Comparison of ENCODE assay signal across 8 cellular contexts in the genomic region with DNA sequence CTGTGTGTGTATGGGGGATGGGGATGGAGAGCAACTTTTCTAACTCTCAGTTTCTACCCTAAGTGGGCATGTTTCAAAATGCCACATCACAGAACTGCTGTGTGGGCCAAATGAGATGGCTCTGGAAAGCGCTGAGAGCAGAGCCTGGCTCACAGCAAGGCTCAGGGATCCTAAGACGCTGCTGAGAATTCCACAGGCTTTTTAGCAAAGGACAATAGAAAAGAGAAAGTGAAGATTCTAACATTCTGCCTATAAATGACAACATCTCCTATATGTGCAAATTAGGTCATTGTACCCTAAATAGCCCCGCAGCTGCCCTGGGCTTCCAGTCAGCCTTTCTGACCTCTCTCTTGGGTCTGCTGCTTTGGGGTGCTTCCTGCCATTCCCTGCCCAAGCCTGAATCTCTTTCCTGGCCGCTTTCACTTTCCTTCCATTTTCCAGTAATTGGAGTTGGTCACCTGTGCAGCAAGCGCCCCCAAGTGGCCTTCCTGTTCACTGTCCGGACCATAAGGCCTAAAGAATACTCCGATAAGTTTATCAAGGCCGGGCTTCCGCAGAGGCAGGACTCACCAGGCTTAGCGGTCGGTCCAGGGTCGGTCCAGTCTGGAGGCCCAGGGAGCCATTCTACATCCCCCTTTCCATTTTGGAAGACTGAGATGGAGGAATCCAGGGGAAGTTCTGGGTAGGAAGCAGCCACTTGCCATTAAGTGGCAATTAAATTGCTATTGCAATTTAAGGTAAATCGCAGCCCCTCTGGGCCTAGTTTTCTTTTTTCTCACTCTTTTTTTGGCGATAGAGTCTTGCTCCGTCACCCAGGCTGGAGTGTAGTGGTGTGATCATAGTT. TPM values are rescaled to one million over a fixed set of nuclear protein-coding genes. Genes with fewer than 3 reads are reported as not detected.
A peak's percentile ranks its signal among the peaks of the same experiment; 100 is the strongest.
DNase-seq lines count a peak whose midpoint lies in the region; ATAC-seq and TF ChIP-seq lines count a peak whose summit lies in the region.

No MANE protein-coding gene starts in this region.

- no peaks in the 10 kb centered on the region for H3K36me3 Mint-ChIP-seq in activated B cell treated with CpG ODN at 0.5 μM for 24 hours (ENCODE audit: low read depth)

- peak; percentile 85 for TF ChIP-seq CTCF in AG04449 (IDR thresholded peaks at IDR 0.05; ENCODE audit: insufficient read depth, low read length, missing control alignments)
- TF ChIP-seq CTCF in activated B cell treated with CpG ODN at 0.5 μM for 24 hours (IDR thresholded peaks at IDR 0.05): peak; percentile 19
- peak; percentile 87 for TF ChIP-seq CTCF in cardiac fibroblast (IDR thresholded peaks at IDR 0.05; ENCODE audit: low read depth, low read length)

- POLR2A ChIA-PET in AG04449 (lab: Yijun Ruan, JAX): interaction anchor here (0.8 kb wide), 1 partner anchor 49 kb away, joined by 3 read pairs; no protein-coding TSS in a partner anchor
- POLR2A ChIA-PET in activated B cell treated with CpG ODN at 0.5 μM for 24 hours (lab: Charles Lee): interaction anchor here (1.3 kb wide), 1 partner anchor 31 kb away, joined by 3 read pairs; a partner anchor contains a TSS

- H3K9me3 Mint-ChIP-seq in activated B cell treated with CpG ODN at 0.5 μM for 24 hours: no peaks in the 10 kb centered on the region

- intact Hi-C loops in activated B cell treated with CpG ODN at 0.5 μM for 24 hours (cut with micrococcal nuclease): loop anchor here (1.0 to 2.0 kb wide), 3 partner anchors 49 to 395 kb away; a partner anchor contains a TSS

- H3K4me1 Mint-ChIP-seq in activated B cell treated with CpG ODN at 0.5 μM for 24 hours: peaks cover 36% of the 10 kb centered on the region

- ATAC-seq in GM21515 (IDR thresholded peaks at IDR 0.05; ENCODE audit: unreplicated experiment) (peak; percentile 51), activated B cell treated with CpG ODN at 0.5 μM for 24 hours (ENCODE audit: low read depth) (peak; percentile 84), GM18520 (IDR thresholded peaks at IDR 0.05; ENCODE audit: unreplicated experiment) (no peak)

- CTCF ChIA-PET in AG04449 (lab: Yijun Ruan, JAX) (interaction anchor here (0.6 to 13.1 kb wide), 37 partner anchors 9 to 318 kb away, joined by 3 to 472 read pairs (median 4); a partner anchor contains a TSS), activated B cell treated with CpG ODN at 0.5 μM for 24 hours (lab: Charles Lee) (interaction anchor here (1.2 to 2.3 kb wide), 4 partner anchors 50 to 209 kb away, joined by 3 to 8 read pairs (median 5); no protein-coding TSS in a partner anchor)

- H3K4me3 ChIP-seq in AG04449 (ENCODE audit: low read depth, low read length) (peak overlapping the region; percentile 39), cardiac fibroblast (replicated peaks in 1 of 2; ENCODE audit: low read depth in 2 of 2, low read length in 2 of 2) (peak overlapping the region in 1 of 2 donors; percentile 24)

- DNase-seq in AG04449 (ENCODE audit: low read depth, low spot score): peak; percentile 62
- DNase-seq in NCI-H2196 (lab: John Stamatoyannopoulos, UW; ENCODE audit: unreplicated experiment): peak; percentile 90
- DNase-seq in activated B cell treated with CpG ODN at 0.5 μM for 24 hours: peak; percentile 51
- peak; percentile 93 to 95 for DNase-seq in cardiac fibroblast (ENCODE audit: low read depth in 2 of 2)
- DNase-seq in islet precursor cell: peak; percentile 89
- DNase-seq in stimulated activated CD4-positive, alpha-beta T cell treated with anti-CD3 and anti-CD28 coated beads, Interleukin-12 subunit alpha, Interleukin-12 subunit beta, amount 100 ng/mL, for 24 hours (ENCODE audit: low read depth in 2 of 2): peak; percentile 49 to 74

- H3K27ac Mint-ChIP-seq in activated B cell treated with CpG ODN at 0.5 μM for 24 hours: no peak overlapping the region

- no peak overlapping the region for H3K4me3 Mint-ChIP-seq in activated B cell treated with CpG ODN at 0.5 μM for 24 hours

- no peaks in the 10 kb centered on the region for H3K27me3 Mint-ChIP-seq in activated B cell treated with CpG ODN at 0.5 μM for 24 hours

RNA-seq across cellular contexts. Expression of a gene that starts 6.7 kb away (rescaled TPM):
- 16.8 and 18.7 TPM in 2 replicates for total RNA-seq in activated B cell treated with CpG ODN at 0.5 μM for 24 hours

RNA-seq across cellular contexts. Expression of a gene that starts 30.4 kb away (rescaled TPM):
- 37.8 and 42.3 TPM in 2 replicates for total RNA-seq in activated B cell treated with CpG ODN at 0.5 μM for 24 hours

RNA-seq across cellular contexts. Expression of a gene that starts 36.4 kb away (rescaled TPM):
- total RNA-seq in activated B cell treated with CpG ODN at 0.5 μM for 24 hours: 39.4 and 47.8 TPM in 2 replicates

RNA-seq across cellular contexts. Expression of a gene that starts 54.3 kb away (rescaled TPM):
- total RNA-seq in activated B cell treated with CpG ODN at 0.5 μM for 24 hours: not detected in 2 replicates

Comparison
In these comparisons a context has a peak if more than half of its experiments do, and no peak if none do; other contexts are left out.
1. CTCF ChIP-seq: peak in every context shown above with its lines; median percentile 87 in cardiac fibroblast; 85 in AG04449; 19 in activated B cell treated with CpG ODN at 0.5 μM for 24 hours.